20 cellular contexts compared by ENCODE assay signal in genomic region chr5:164252-164651, GRCh38. TPM values are rescaled to one million over a fixed set of nuclear protein-coding genes. Genes with fewer than 3 reads are reported as not detected.
"Had no signal": no experiment of that assay in that cellular context is flagged by ENCODE, and none has a peak within 500 bp of the region (broad histone marks: within the 10 kb centered on the region; RNA-seq: fewer than 3 reads in every experiment).

No MANE protein-coding gene starts in this region.

- DNase-seq: activated CD4-positive, alpha-beta T cell treated with anti-CD3 and anti-CD28 coated beads for 48 hours; activated CD8-positive, alpha-beta T cell treated with anti-CD3 and anti-CD28 coated beads for 36 hours; activated effector memory CD4-positive, alpha-beta T cell treated with Interleukin-2 at 50 U/mL for 16 hours; activated T-cell treated with anti-CD3 and anti-CD28 coated beads, Interleukin-2, amount 50 U/mL, for 4 hours; caudate nucleus; colonic mucosa; hypothalamus; kidney; left ventricle myocardium inferior; naive thymus-derived CD8-positive, alpha-beta T cell; stimulated activated naive CD8-positive, alpha-beta T cell treated with anti-CD3 and anti-CD28 coated beads, Interleukin-15, amount 100 ng/mL, for 72 hours; T-helper 17 cell; WERI-Rb-1 had no signal

- H3K27ac ChIP-seq: colonic mucosa, esophagus muscularis mucosa, left ventricle myocardium inferior, right atrium auricular region, skin epidermis, upper lobe of left lung, WERI-Rb-1 had no signal

- H3K9me3 ChIP-seq: colonic mucosa, esophagus muscularis mucosa, left ventricle myocardium inferior, right atrium auricular region, upper lobe of left lung had no signal

- H3K36me3 ChIP-seq: colonic mucosa, esophagus muscularis mucosa, left ventricle myocardium inferior, right atrium auricular region, upper lobe of left lung, WERI-Rb-1 had no signal

- H3K27me3 ChIP-seq: colonic mucosa, right atrium auricular region, upper lobe of left lung had no signal

- ATAC-seq: activated CD8-positive, alpha-beta T cell treated with anti-CD3 and anti-CD28 coated beads for 36 hours; activated naive CD4-positive, alpha-beta T cell treated with anti-CD3 and anti-CD28 coated beads, Interleukin-2, amount 50 U/mL, for 72 hours; activated T-cell treated with anti-CD3 and anti-CD28 coated beads, Interleukin-2, amount 50 U/mL, for 4 hours; naive thymus-derived CD8-positive, alpha-beta T cell; stimulated activated naive CD8-positive, alpha-beta T cell treated with anti-CD3 and anti-CD28 coated beads, Interleukin-15, amount 100 ng/mL, for 72 hours; T-helper 17 cell had no signal

- H3K4me1 ChIP-seq: colonic mucosa had no signal

- H3K4me3 ChIP-seq: colonic mucosa, esophagus muscularis mucosa, left ventricle myocardium inferior, right atrium auricular region, skin epidermis, upper lobe of left lung had no signal

RNA-seq across cellular contexts. Expression of gene LRRC14B, which starts 27.0 kb away (rescaled TPM):
- total RNA-seq: colonic mucosa; esophagus muscularis mucosa; glomerular endothelial cell; kidney; mucosa of gallbladder; naive thymus-derived CD8-positive, alpha-beta T cell; T-helper 17 cell; upper lobe of left lung had no signal
